Comparison of ENCODE assay signal across 24 cellular contexts in genomic region chr13:57724486-57725272, GRCh38.
DNase-seq lines count a peak whose midpoint lies in the region; ATAC-seq and TF ChIP-seq lines count a peak whose summit lies in the region.
"Had no signal": no experiment of that assay in that cellular context is flagged by ENCODE, and none has a peak within 500 bp of the region (broad histone marks: within the 10 kb centered on the region; RNA-seq: fewer than 3 reads in every experiment).

No MANE protein-coding gene starts in this region.

- H3K27me3 ChIP-seq in Karpas-422 (ENCODE audit: low read length), result no peaks in the 10 kb centered on the region

- H3K9me2 ChIP-seq in Karpas-422 (replicated peaks; ENCODE audit: insufficient read depth, low read length), result no peaks in the 10 kb centered on the region

- ATAC-seq in WTC11 (peak; percentile 62), GM19023 (IDR thresholded peaks at IDR 0.05; ENCODE audit: unreplicated experiment) (no peak), SK-N-SH treated with all-trans-retinoic acid at 6 μM for 48 hours (no peak)
- ATAC-seq in activated T-helper 17 cell treated with anti-CD3 and anti-CD28 coated beads, Interleukin-2, amount 50 U/mL, for 72 hours (replicated peaks), result no peak

- H3K4me1 ChIP-seq in Karpas-422 (ENCODE audit: low read length), result no peaks in the 10 kb centered on the region

- no peak for DNase-seq in Calu3
- peak; percentile 20 for DNase-seq in Karpas-422
- peak; percentile 10 for DNase-seq in WTC11 (ENCODE audit: low spot score)
- DNase-seq in islet precursor cell, result peak; percentile 57
- no peak for DNase-seq in NCI-H2227 (lab: John Stamatoyannopoulos, UW; ENCODE audit: unreplicated experiment)
- DNase-seq: EL, H7, HFFc6, IMR-90, MV-4-11, NCI-H1105 treated with DMSO at 0.1 percent for 48 hours, NCI-H1694 treated with DMSO at 0.1 percent for 48 hours, NCI-H2081 treated with DMSO at 0.1 percent for 48 hours, NCI-H2171 treated with DMSO at 0.1 percent for 48 hours, NCI-H446 treated with DMSO at 0.1 percent for 48 hours, NCI-H526 treated with DMSO at 0.1 percent for 48 hours, SHP77 treated with DMSO at 0.1 percent for 48 hours had no signal

- intact Hi-C loops in Calu3 (cut with micrococcal nuclease; ENCODE audit: unreplicated experiment), result no loop called here

- H3K27me3 Mint-ChIP-seq in Calu3 (ENCODE audit: unreplicated experiment) (no peaks in the 10 kb centered on the region), WTC11 (ENCODE audit: low read depth) (peaks cover 29% of the 10 kb centered on the region)
- H3K27me3 Mint-ChIP-seq in activated T-helper 17 cell treated with anti-CD3 and anti-CD28 coated beads, Interleukin-2, amount 50 U/mL, for 72 hours, result no peaks in the 10 kb centered on the region

- no peak overlapping the region for H3K9ac ChIP-seq in Karpas-422 (ENCODE audit: low read length)
- H3K9ac ChIP-seq: KMS-11 had no signal

- no TSS peak for BruUV-seq in Calu3 (replicated peaks; lab: Mats Ljungman, UMichigan)

- H4K20me1 ChIP-seq in Karpas-422 (ENCODE audit: insufficient read depth, low read depth, low read length), result no peaks in the 10 kb centered on the region

- H3K36me3 Mint-ChIP-seq in Calu3 (ENCODE audit: insufficient read depth, unreplicated experiment), result no peaks in the 10 kb centered on the region
- no peaks in the 10 kb centered on the region for H3K36me3 Mint-ChIP-seq in WTC11
- no peaks in the 10 kb centered on the region for H3K36me3 Mint-ChIP-seq in activated T-helper 17 cell treated with anti-CD3 and anti-CD28 coated beads, Interleukin-2, amount 50 U/mL, for 72 hours (ENCODE audit: low read depth)

- no peak overlapping the region for H3K27ac ChIP-seq in Karpas-422 (ENCODE audit: low read length)
- H3K27ac ChIP-seq: C4-2B, KMS-11, RWPE1, SK-N-MC had no signal

- TF ChIP-seq CTCF in Calu3 (IDR thresholded peaks at IDR 0.05; ENCODE audit: unreplicated experiment) (no peak), WTC11 (IDR thresholded peaks at IDR 0.05) (no peak)

- H3K36me3 ChIP-seq in Karpas-422 (ENCODE audit: insufficient read depth, low read length), result no peaks in the 10 kb centered on the region

- H2AFZ ChIP-seq in Karpas-422 (ENCODE audit: low read length), result no peak overlapping the region

- H3K9me3 Mint-ChIP-seq in Calu3 (ENCODE audit: low read depth, unreplicated experiment) (no peaks in the 10 kb centered on the region), WTC11 (no peaks in the 10 kb centered on the region)
- H3K9me3 Mint-ChIP-seq in activated T-helper 17 cell treated with anti-CD3 and anti-CD28 coated beads, Interleukin-2, amount 50 U/mL, for 72 hours, result peaks cover 6% of the 10 kb centered on the region

- H3K4me3 ChIP-seq in Karpas-422 (ENCODE audit: low read length), result no peak overlapping the region
- H3K4me3 ChIP-seq: SK-N-MC had no signal

- POLR2A ChIA-PET in WTC11 (lab: Charles Lee), result no interaction called here

- CTCF ChIA-PET in Calu3 (lab: Charles Lee) (no interaction called here), WTC11 (lab: Charles Lee) (interaction anchor here (1.3 kb wide), 1 partner anchor 91 kb away, joined by 6 read pairs; no protein-coding TSS in a partner anchor)

- H3K27ac Mint-ChIP-seq in Calu3 (ENCODE audit: unreplicated experiment) (no peak overlapping the region), WTC11 (no peak overlapping the region)
- no peak overlapping the region for H3K27ac Mint-ChIP-seq in activated T-helper 17 cell treated with anti-CD3 and anti-CD28 coated beads, Interleukin-2, amount 50 U/mL, for 72 hours
- H3K27ac Mint-ChIP-seq: HFFc6 had no signal

- H3K9me3 ChIP-seq in Karpas-422 (ENCODE audit: low read length), result peaks cover 52% of the 10 kb centered on the region

- no peaks in the 10 kb centered on the region for H3K79me2 ChIP-seq in Karpas-422 (ENCODE audit: low read length)

- H3K4me3 Mint-ChIP-seq in Calu3 (ENCODE audit: low read depth, unreplicated experiment) (peak overlapping the region; percentile 45), WTC11 (no peak overlapping the region)
- H3K4me3 Mint-ChIP-seq in activated T-helper 17 cell treated with anti-CD3 and anti-CD28 coated beads, Interleukin-2, amount 50 U/mL, for 72 hours, result no peak overlapping the region
- H3K4me3 Mint-ChIP-seq: HFFc6 had no signal

- no peak overlapping the region for H3K4me2 ChIP-seq in Karpas-422 (ENCODE audit: low read depth, low read length, poor library complexity, severe bottlenecking)
- H3K4me2 ChIP-seq: KMS-11 had no signal

- H3K4me1 Mint-ChIP-seq in Calu3 (ENCODE audit: low read depth, unreplicated experiment), result no peaks in the 10 kb centered on the region
- H3K4me1 Mint-ChIP-seq in WTC11, result peaks cover 16% of the 10 kb centered on the region
- H3K4me1 Mint-ChIP-seq in activated T-helper 17 cell treated with anti-CD3 and anti-CD28 coated beads, Interleukin-2, amount 50 U/mL, for 72 hours, result no peaks in the 10 kb centered on the region

TF ChIP-seq in WTC11, 78 proteins besides CTCF, POLR2A, EP300 and RAD21 (continues in another document):
- TF ChIP-seq, protein P1, sequence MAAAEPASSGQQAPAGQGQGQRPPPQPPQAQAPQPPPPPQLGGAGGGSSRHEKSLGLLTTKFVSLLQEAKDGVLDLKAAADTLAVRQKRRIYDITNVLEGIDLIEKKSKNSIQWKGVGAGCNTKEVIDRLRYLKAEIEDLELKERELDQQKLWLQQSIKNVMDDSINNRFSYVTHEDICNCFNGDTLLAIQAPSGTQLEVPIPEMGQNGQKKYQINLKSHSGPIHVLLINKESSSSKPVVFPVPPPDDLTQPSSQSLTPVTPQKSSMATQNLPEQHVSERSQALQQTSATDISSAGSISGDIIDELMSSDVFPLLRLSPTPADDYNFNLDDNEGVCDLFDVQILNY (CRISPR knock-in tag; IDR thresholded peaks at IDR 0.05), result no peak
- TF ChIP-seq AFF4 (CRISPR knock-in tag; IDR thresholded peaks at IDR 0.05; ENCODE audit: borderline replicate concordance), result no peak
- no peak for TF ChIP-seq FOXK1 (CRISPR knock-in tag; IDR thresholded peaks at IDR 0.05)
- TF ChIP-seq NR2C2 (CRISPR knock-in tag; IDR thresholded peaks at IDR 0.05), result no peak

TF ChIP-seq in SK-N-SH treated with all-trans-retinoic acid at 6 μM for 48 hours, 23 proteins besides CTCF, POLR2A, EP300 and RAD21:
- TF ChIP-seq SNAI2 (CRISPR knock-in tag; IDR thresholded peaks at IDR 0.05) (no peak), ZNF565 (CRISPR knock-in tag; conservative IDR thresholded peaks at IDR 0.05; ENCODE audit: low read depth) (no peak), ISL1 (CRISPR knock-in tag; IDR thresholded peaks at IDR 0.05) (no peak), CREB5 (CRISPR knock-in tag; IDR thresholded peaks at IDR 0.05; ENCODE audit: low read depth) (no peak), RARB (CRISPR knock-in tag; IDR thresholded peaks at IDR 0.05) (no peak)

Comparison
In these comparisons a context has a peak if more than half of its experiments do, and no peak if none do; other contexts are left out.
1. DNase-seq: peak in Karpas-422 (single experiment), WTC11 (single experiment) and islet precursor cell (single experiment); none in Calu3 (single experiment) and NCI-H2227 (single experiment).